Comparison of ENCODE assay signal across 2 cellular contexts in genomic region chr4:114076865-114077264, GRCh38.
TF ChIP-seq lines count a peak whose summit lies in the region.

No MANE protein-coding gene starts in this region.

TF ChIP-seq in IMR-90, 13 proteins besides CTCF, POLR2A, EP300 and RAD21:
- no peak for TF ChIP-seq ELK1 (IDR thresholded peaks at IDR 0.05; ENCODE audit: borderline replicate concordance, low read depth, low read length)
- no peak for TF ChIP-seq MXI1 (IDR thresholded peaks at IDR 0.05; ENCODE audit: borderline replicate concordance, low read depth, low read length)
- no peak for TF ChIP-seq MAFK (IDR thresholded peaks at IDR 0.05; ENCODE audit: low read depth, low read length)
- TF ChIP-seq FOS (IDR thresholded peaks at IDR 0.05; ENCODE audit: low read depth, low read length): no peak
- TF ChIP-seq MAZ (IDR thresholded peaks at IDR 0.05; ENCODE audit: borderline replicate concordance, low read depth, low read length): no peak
- TF ChIP-seq, protein P1, sequence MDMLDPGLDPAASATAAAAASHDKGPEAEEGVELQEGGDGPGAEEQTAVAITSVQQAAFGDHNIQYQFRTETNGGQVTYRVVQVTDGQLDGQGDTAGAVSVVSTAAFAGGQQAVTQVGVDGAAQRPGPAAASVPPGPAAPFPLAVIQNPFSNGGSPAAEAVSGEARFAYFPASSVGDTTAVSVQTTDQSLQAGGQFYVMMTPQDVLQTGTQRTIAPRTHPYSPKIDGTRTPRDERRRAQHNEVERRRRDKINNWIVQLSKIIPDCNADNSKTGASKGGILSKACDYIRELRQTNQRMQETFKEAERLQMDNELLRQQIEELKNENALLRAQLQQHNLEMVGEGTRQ (IDR thresholded peaks at IDR 0.05; ENCODE audit: low read depth, low read length): no peak
- TF ChIP-seq RFX5 (IDR thresholded peaks at IDR 0.05; ENCODE audit: low read depth, low read length): no peak
- no peak for TF ChIP-seq CEBPB (IDR thresholded peaks at IDR 0.05; ENCODE audit: low read depth, low read length)

TF ChIP-seq in WTC11, 78 proteins besides CTCF, POLR2A, EP300 and RAD21:
- TF ChIP-seq, protein P2, sequence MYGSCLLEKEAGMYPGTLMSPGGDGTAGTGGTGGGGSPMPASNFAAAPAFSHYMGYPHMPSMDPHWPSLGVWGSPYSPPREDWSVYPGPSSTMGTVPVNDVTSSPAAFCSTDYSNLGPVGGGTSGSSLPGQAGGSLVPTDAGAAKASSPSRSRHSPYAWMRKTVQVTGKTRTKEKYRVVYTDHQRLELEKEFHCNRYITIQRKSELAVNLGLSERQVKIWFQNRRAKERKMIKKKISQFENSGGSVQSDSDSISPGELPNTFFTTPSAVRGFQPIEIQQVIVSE (CRISPR knock-in tag; IDR thresholded peaks at IDR 0.05; ENCODE audit: borderline replicate concordance): no peak
- TF ChIP-seq EMX1 (CRISPR knock-in tag; IDR thresholded peaks at IDR 0.05) (no peak), TP53 (CRISPR knock-in tag; IDR thresholded peaks at IDR 0.05) (no peak), ZNF425 (CRISPR knock-in tag; conservative IDR thresholded peaks at IDR 0.05) (no peak), ESRRA (CRISPR knock-in tag; IDR thresholded peaks at IDR 0.05; ENCODE audit: borderline replicate concordance) (no peak), PRDM15 (CRISPR knock-in tag; IDR thresholded peaks at IDR 0.05) (no peak), ETV6 (CRISPR knock-in tag; IDR thresholded peaks at IDR 0.05) (no peak), ZNF138 (CRISPR knock-in tag; conservative IDR thresholded peaks at IDR 0.05) (no peak), OVOL2 (CRISPR knock-in tag; IDR thresholded peaks at IDR 0.05; ENCODE audit: borderline replicate concordance) (no peak), MLX (CRISPR knock-in tag; IDR thresholded peaks at IDR 0.05) (no peak), FOXP4 (CRISPR knock-in tag; IDR thresholded peaks at IDR 0.05) (no peak), TEAD1 (CRISPR knock-in tag; IDR thresholded peaks at IDR 0.05) (no peak), FOXP1 (CRISPR knock-in tag; IDR thresholded peaks at IDR 0.05; ENCODE audit: borderline replicate concordance) (no peak), RORB (CRISPR knock-in tag; IDR thresholded peaks at IDR 0.05) (no peak), ELF4 (CRISPR knock-in tag; IDR thresholded peaks at IDR 0.05; ENCODE audit: low read depth) (no peak), CBFB (CRISPR knock-in tag; IDR thresholded peaks at IDR 0.05; ENCODE audit: low read depth) (no peak), MYBL2 (CRISPR knock-in tag; IDR thresholded peaks at IDR 0.05) (no peak)
- TF ChIP-seq, protein P3, sequence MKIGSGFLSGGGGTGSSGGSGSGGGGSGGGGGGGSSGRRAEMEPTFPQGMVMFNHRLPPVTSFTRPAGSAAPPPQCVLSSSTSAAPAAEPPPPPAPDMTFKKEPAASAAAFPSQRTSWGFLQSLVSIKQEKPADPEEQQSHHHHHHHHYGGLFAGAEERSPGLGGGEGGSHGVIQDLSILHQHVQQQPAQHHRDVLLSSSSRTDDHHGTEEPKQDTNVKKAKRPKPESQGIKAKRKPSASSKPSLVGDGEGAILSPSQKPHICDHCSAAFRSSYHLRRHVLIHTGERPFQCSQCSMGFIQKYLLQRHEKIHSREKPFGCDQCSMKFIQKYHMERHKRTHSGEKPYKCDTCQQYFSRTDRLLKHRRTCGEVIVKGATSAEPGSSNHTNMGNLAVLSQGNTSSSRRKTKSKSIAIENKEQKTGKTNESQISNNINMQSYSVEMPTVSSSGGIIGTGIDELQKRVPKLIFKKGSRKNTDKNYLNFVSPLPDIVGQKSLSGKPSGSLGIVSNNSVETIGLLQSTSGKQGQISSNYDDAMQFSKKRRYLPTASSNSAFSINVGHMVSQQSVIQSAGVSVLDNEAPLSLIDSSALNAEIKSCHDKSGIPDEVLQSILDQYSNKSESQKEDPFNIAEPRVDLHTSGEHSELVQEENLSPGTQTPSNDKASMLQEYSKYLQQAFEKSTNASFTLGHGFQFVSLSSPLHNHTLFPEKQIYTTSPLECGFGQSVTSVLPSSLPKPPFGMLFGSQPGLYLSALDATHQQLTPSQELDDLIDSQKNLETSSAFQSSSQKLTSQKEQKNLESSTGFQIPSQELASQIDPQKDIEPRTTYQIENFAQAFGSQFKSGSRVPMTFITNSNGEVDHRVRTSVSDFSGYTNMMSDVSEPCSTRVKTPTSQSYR (CRISPR knock-in tag; IDR thresholded peaks at IDR 0.05): no peak
- TF ChIP-seq, protein P4, sequence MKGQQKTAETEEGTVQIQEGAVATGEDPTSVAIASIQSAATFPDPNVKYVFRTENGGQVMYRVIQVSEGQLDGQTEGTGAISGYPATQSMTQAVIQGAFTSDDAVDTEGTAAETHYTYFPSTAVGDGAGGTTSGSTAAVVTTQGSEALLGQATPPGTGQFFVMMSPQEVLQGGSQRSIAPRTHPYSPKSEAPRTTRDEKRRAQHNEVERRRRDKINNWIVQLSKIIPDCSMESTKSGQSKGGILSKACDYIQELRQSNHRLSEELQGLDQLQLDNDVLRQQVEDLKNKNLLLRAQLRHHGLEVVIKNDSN (CRISPR knock-in tag; IDR thresholded peaks at IDR 0.05): no peak
